In genomic region chr2:169823996-169824372, GRCh38 we compare ENCODE assay signal across 8 cellular contexts. TPM values are rescaled to one million over a fixed set of nuclear protein-coding genes. Genes with fewer than 3 reads are reported as not detected.
DNase-seq lines count a peak whose midpoint lies in the region; ATAC-seq and TF ChIP-seq lines count a peak whose summit lies in the region.

No MANE protein-coding gene starts in this region.

- no peak overlapping the region for H3K27ac ChIP-seq in iPS-18a (ENCODE audit: low read length)
- H3K27ac ChIP-seq in substantia nigra (ENCODE audit: low read depth, low read length, poor library complexity, severe bottlenecking): peak overlapping the region; percentile 15

- H3K27ac Mint-ChIP-seq in activated CD8-positive, alpha-beta T cell treated with anti-CD3 and anti-CD28 coated beads for 36 hours: peak overlapping the region; percentile 84

- H3K27me3 ChIP-seq in iPS-18a (ENCODE audit: control insufficient read depth, insufficient read depth, low read length): no peaks in the 10 kb centered on the region

- DNase-seq in NCI-H2196 (lab: John Stamatoyannopoulos, UW; ENCODE audit: unreplicated experiment) (peak; percentile 29), NCI-H2196 treated with DMSO at 0.1 percent for 48 hours (lab: John Stamatoyannopoulos, UW; ENCODE audit: unreplicated experiment) (no peak), substantia nigra (lab: John Stamatoyannopoulos, UW) (no peak), NCI-H2081 (lab: John Stamatoyannopoulos, UW) (no peak)
- DNase-seq in activated CD8-positive, alpha-beta T cell treated with anti-CD3 and anti-CD28 coated beads for 36 hours: no peak
- DNase-seq in stimulated activated CD4-positive, alpha-beta T cell treated with anti-CD3 and anti-CD28 coated beads, Interleukin-2, amount 100 ng/mL, for 48 hours: no peak

- H3K27me3 Mint-ChIP-seq in activated CD8-positive, alpha-beta T cell treated with anti-CD3 and anti-CD28 coated beads for 36 hours: no peaks in the 10 kb centered on the region

- intact Hi-C loops in activated CD8-positive, alpha-beta T cell treated with anti-CD3 and anti-CD28 coated beads for 36 hours (cut with micrococcal nuclease): loop anchor here (10.0 kb wide), 1 partner anchor 51 kb away; no protein-coding TSS in a partner anchor

- no peak for ATAC-seq in activated CD8-positive, alpha-beta T cell treated with anti-CD3 and anti-CD28 coated beads for 36 hours
- ATAC-seq in HG03108 (IDR thresholded peaks at IDR 0.05; ENCODE audit: unreplicated experiment): no peak

- H3K4me1 ChIP-seq in iPS-18a (ENCODE audit: control insufficient read depth, low read depth, low read length): peaks cover 3% of the 10 kb centered on the region

- H3K9me3 ChIP-seq in iPS-18a (ENCODE audit: control insufficient read depth, low read depth, low read length): no peaks in the 10 kb centered on the region

- POLR2A ChIA-PET in activated CD8-positive, alpha-beta T cell treated with anti-CD3 and anti-CD28 coated beads for 36 hours (lab: Charles Lee): interaction anchor here (0.7 to 0.8 kb wide), 2 partner anchors 8 to 11 kb away, joined by 3 to 4 read pairs; no protein-coding TSS in a partner anchor

- H3K4me1 Mint-ChIP-seq in activated CD8-positive, alpha-beta T cell treated with anti-CD3 and anti-CD28 coated beads for 36 hours (ENCODE audit: low read depth): peaks cover 61% of the 10 kb centered on the region

- peak overlapping the region; percentile 78 for H3K4me3 ChIP-seq in iPS-18a (ENCODE audit: low read length)

- no peak for TF ChIP-seq CTCF in activated CD8-positive, alpha-beta T cell treated with anti-CD3 and anti-CD28 coated beads for 36 hours (IDR thresholded peaks at IDR 0.05)

- H3K4me3 Mint-ChIP-seq in activated CD8-positive, alpha-beta T cell treated with anti-CD3 and anti-CD28 coated beads for 36 hours: peak overlapping the region; percentile 87

- no peaks in the 10 kb centered on the region for H3K9me3 Mint-ChIP-seq in activated CD8-positive, alpha-beta T cell treated with anti-CD3 and anti-CD28 coated beads for 36 hours

- peaks cover 11% of the 10 kb centered on the region for H3K36me3 ChIP-seq in iPS-18a (ENCODE audit: control insufficient read depth, low read depth, low read length)

- peak overlapping the region; percentile 82 for H3K9ac ChIP-seq in iPS-18a (ENCODE audit: low read length)

- H3K36me3 Mint-ChIP-seq in activated CD8-positive, alpha-beta T cell treated with anti-CD3 and anti-CD28 coated beads for 36 hours (ENCODE audit: low read depth): peaks cover 37% of the 10 kb centered on the region

- CTCF ChIA-PET in activated CD8-positive, alpha-beta T cell treated with anti-CD3 and anti-CD28 coated beads for 36 hours (lab: Charles Lee): interaction anchor here (0.7 to 3.1 kb wide), 17 partner anchors 9 to 251 kb away, joined by 3 to 19 read pairs (median 4); partner anchors contain the start of gene SSB

RNA-seq across cellular contexts. Expression of gene METTL5, which starts 0.7 kb away (rescaled TPM):
- total RNA-seq in activated CD8-positive, alpha-beta T cell treated with anti-CD3 and anti-CD28 coated beads for 36 hours: 100 to 1,000 TPM; 103 to 111 TPM

RNA-seq across cellular contexts. Expression of gene UBR3, which starts 3.3 kb away (rescaled TPM):
- 10 to 100 TPM; 14.0 to 15.7 TPM for total RNA-seq in activated CD8-positive, alpha-beta T cell treated with anti-CD3 and anti-CD28 coated beads for 36 hours

RNA-seq across cellular contexts. Expression of gene SSB, which starts 25.3 kb away (rescaled TPM):
- total RNA-seq in activated CD8-positive, alpha-beta T cell treated with anti-CD3 and anti-CD28 coated beads for 36 hours: 100 to 1,000 TPM; 109 to 114 TPM
